8 cellular contexts compared by ENCODE assay signal in genomic region chr17:42833771-42834422, GRCh38. TPM values are rescaled to one million over a fixed set of nuclear protein-coding genes. Genes with fewer than 3 reads are reported as not detected.
DNase-seq lines count a peak whose midpoint lies in the region; ATAC-seq and TF ChIP-seq lines count a peak whose summit lies in the region.

No MANE protein-coding gene starts in this region.

- H3K27ac Mint-ChIP-seq in activated naive CD4-positive, alpha-beta T cell treated with anti-CD3 and anti-CD28 coated beads, Interleukin-2, amount 50 U/mL, for 24 hours: peak overlapping the region; percentile 90
- peak overlapping the region; percentile 99 for H3K27ac Mint-ChIP-seq in T-helper 17 cell

- H3K27me3 Mint-ChIP-seq in activated naive CD4-positive, alpha-beta T cell treated with anti-CD3 and anti-CD28 coated beads, Interleukin-2, amount 50 U/mL, for 24 hours: no peaks in the 10 kb centered on the region
- H3K27me3 Mint-ChIP-seq in T-helper 17 cell: peaks cover 2% of the 10 kb centered on the region

- ATAC-seq in T-helper 17 cell (no peak), heart left ventricle (peak in 3 of 4 donors; percentile 4 to 14 (median 13))

- H3K4me1 ChIP-seq in heart left ventricle: peaks cover 3 to 29% (median 17%) of the 10 kb centered on the region in 12 donors

- H3K4me3 Mint-ChIP-seq in activated naive CD4-positive, alpha-beta T cell treated with anti-CD3 and anti-CD28 coated beads, Interleukin-2, amount 50 U/mL, for 24 hours: peak overlapping the region; percentile 93
- H3K4me3 Mint-ChIP-seq in T-helper 17 cell: peak overlapping the region; percentile 95

- CTCF ChIA-PET in HEK293T (lab: Yijun Ruan, JAX): interaction anchor here (0.6 to 2.2 kb wide), 4 partner anchors 9 to 255 kb away, joined by 4 to 12 read pairs (median 8); partner anchors contain the start of gene BECN1

- H3K4me3 ChIP-seq in heart left ventricle: peak overlapping the region; percentile 66 to 100 (median 92)
- H3K4me3 ChIP-seq in skeletal muscle cell (ENCODE audit: low read depth, low read length): peak overlapping the region; percentile 99

- DNase-seq in activated naive CD4-positive, alpha-beta T cell (lab: John Stamatoyannopoulos, UW): no peak
- no peak for DNase-seq in T-helper 17 cell
- no peak for DNase-seq in heart left ventricle
- DNase-seq in skeletal muscle cell (ENCODE audit: low read depth): no peak
- DNase-seq in HEK293T (ENCODE audit: extremely low spot score): no peak
- DNase-seq in hypothalamus (lab: John Stamatoyannopoulos, UW): no peak
- DNase-seq in SKM-1 (lab: John Stamatoyannopoulos, UW; ENCODE audit: unreplicated experiment): no peak

- intact Hi-C loops in heart left ventricle (cut with DNase I): no loop called here

- peaks cover 39% of the 10 kb centered on the region for H3K4me1 Mint-ChIP-seq in activated naive CD4-positive, alpha-beta T cell treated with anti-CD3 and anti-CD28 coated beads, Interleukin-2, amount 50 U/mL, for 24 hours
- H3K4me1 Mint-ChIP-seq in T-helper 17 cell: peaks cover 29% of the 10 kb centered on the region

- H3K36me3 Mint-ChIP-seq in activated naive CD4-positive, alpha-beta T cell treated with anti-CD3 and anti-CD28 coated beads, Interleukin-2, amount 50 U/mL, for 24 hours: peaks cover 7% of the 10 kb centered on the region
- H3K36me3 Mint-ChIP-seq in T-helper 17 cell (ENCODE audit: low read depth): peaks cover 7% of the 10 kb centered on the region

- no peaks in the 10 kb centered on the region for H3K9me3 ChIP-seq in T-helper 17 cell (ENCODE audit: control insufficient read depth, low read length, poor library complexity, severe bottlenecking)
- no peaks in the 10 kb centered on the region for H3K9me3 ChIP-seq in heart left ventricle

- H3K9me3 Mint-ChIP-seq in activated naive CD4-positive, alpha-beta T cell treated with anti-CD3 and anti-CD28 coated beads, Interleukin-2, amount 50 U/mL, for 24 hours: no peaks in the 10 kb centered on the region

- WGBS in heart left ventricle, 4 donors: 5 to 13% (median 6%) methylated on average over 11 to 18 of the region's 18 CpGs

- no peak for TF ChIP-seq CTCF in heart left ventricle (IDR thresholded peaks at IDR 0.05)

- TF ChIP-seq POLR2A in heart left ventricle (IDR thresholded peaks at IDR 0.05): no peak

- H3K27ac ChIP-seq in heart left ventricle: peak overlapping the region; percentile 43 to 93 (median 88)

- H3K36me3 ChIP-seq in heart left ventricle: peaks cover 2 to 45% (median 41%) of the 10 kb centered on the region in 9 donors

- POLR2A ChIA-PET in HEK293T (lab: Yijun Ruan, JAX): interaction anchor here (0.6 to 4.4 kb wide), 20 partner anchors 8 to 291 kb away, joined by 3 to 45 read pairs (median 4); partner anchors contain the start of genes AOC2, BECN1, BRCA1 and COA3

- H3K27me3 ChIP-seq in heart left ventricle: no peaks in the 10 kb centered on the region

TF ChIP-seq in HEK293T, 16 proteins besides CTCF, POLR2A, EP300 and RAD21:
- no peak for TF ChIP-seq HDGF (IDR thresholded peaks at IDR 0.05; ENCODE audit: borderline replicate concordance)

RNA-seq across cellular contexts. Expression of gene PSME3, which starts 0.7 kb away (rescaled TPM):
- total RNA-seq in T-helper 17 cell (10 to 100 TPM; 71.5 to 78.8 TPM), heart left ventricle (100 to 1,000 TPM in 1 of 9 donors, 10 to 100 TPM in 8; 59.7 to 105 (median 67.7) TPM)
- 100 to 1,000 TPM in 1 of 2 donors, 10 to 100 TPM in 1; 47.4 to 157 TPM for polyA plus RNA-seq in heart left ventricle

RNA-seq across cellular contexts. Expression of gene BECN1, which starts 9.8 kb away (rescaled TPM):
- total RNA-seq in T-helper 17 cell (100 to 1,000 TPM; 125 to 158 TPM), heart left ventricle (10 to 100 TPM; 70.8 to 94.9 (median 79.8) TPM)
- 10 to 100 TPM; 29.9 to 91.9 TPM for polyA plus RNA-seq in heart left ventricle

RNA-seq across cellular contexts. Expression of gene AOC2, which starts 10.5 kb away (rescaled TPM):
- 1 to 10 TPM; 1.9 to 2.6 TPM for total RNA-seq in T-helper 17 cell
- under 1 TPM; 0.21 to 0.88 (median 0.44) TPM for total RNA-seq in heart left ventricle
- under 1 TPM; 0.23 to 0.50 TPM for polyA plus RNA-seq in heart left ventricle

RNA-seq across cellular contexts. Expression of gene AOC3, which starts 17.1 kb away (rescaled TPM):
- total RNA-seq in T-helper 17 cell (1 to 10 TPM; 1.0 to 1.1 TPM), heart left ventricle (10 to 100 TPM in 4 of 9 donors, 1 to 10 TPM in 5; 3.9 to 55.4 (median 9.2) TPM)
- polyA plus RNA-seq in heart left ventricle: 10 to 100 TPM; 10.2 to 11.8 TPM

RNA-seq across cellular contexts. Expression of gene CNTD1, which starts 35.2 kb away (rescaled TPM):
- total RNA-seq in T-helper 17 cell (not detected), heart left ventricle (not detected)
- polyA plus RNA-seq in heart left ventricle: under 1 TPM; 0.10 to 0.38 TPM
